ENCODE assay signal across 21 cellular contexts in the genomic region with DNA sequence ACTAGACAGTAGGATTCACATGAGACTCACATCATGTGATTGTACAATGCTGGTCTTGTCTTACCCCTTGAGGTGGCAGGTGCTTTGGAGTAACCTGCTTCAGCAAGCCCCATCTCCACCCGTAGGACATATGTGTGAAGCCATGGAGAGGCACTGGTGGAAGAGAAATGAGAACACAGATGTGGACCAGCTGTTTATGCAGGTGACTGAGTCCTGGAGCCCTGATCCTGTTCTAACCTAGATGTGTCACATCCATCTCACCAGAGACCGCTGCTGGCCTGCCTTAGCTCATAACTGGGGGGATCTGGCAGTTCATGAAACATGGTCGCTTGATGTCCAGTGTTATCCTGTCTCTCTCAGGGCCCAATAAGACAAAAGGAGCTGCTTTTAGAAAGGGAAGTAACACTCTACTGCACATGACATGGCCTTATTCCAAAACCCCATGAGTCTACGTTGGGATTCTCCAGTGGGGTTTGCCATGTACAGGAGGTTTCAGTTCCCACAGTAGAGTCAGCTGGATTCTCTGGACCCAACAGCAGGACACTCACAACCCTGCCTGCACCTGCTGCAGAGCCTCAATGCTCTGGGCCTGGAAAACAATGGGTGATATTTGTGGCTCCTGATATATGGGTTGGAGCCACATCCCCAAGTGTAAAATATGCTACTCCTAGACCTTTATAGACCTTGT.
DNase-seq lines count a peak whose midpoint lies in the region; ATAC-seq and TF ChIP-seq lines count a peak whose summit lies in the region.
"Had no signal": no experiment of that assay in that cellular context is flagged by ENCODE, and none has a peak within 500 bp of the region (broad histone marks: within the 10 kb centered on the region; RNA-seq: fewer than 3 reads in every experiment).

No MANE protein-coding gene starts in this region.

- TF ChIP-seq CTCF in PC-3 (conservative IDR thresholded peaks at IDR 0.05; ENCODE audit: low read depth, low read length) (no peak), vagina (IDR thresholded peaks at IDR 0.05) (no peak), Caco-2 (IDR thresholded peaks at IDR 0.05; ENCODE audit: insufficient read depth in 1 of 2, low read depth in 1 of 2, low read length in 1 of 2, severe bottlenecking in 1 of 2, unreplicated experiment in 1 of 2) (no peak), gastrocnemius medialis (IDR thresholded peaks at IDR 0.05 in 4 of 5, conservative IDR thresholded peaks at IDR 0.05 in 1 of 5) (no peak)

- no peaks in the 10 kb centered on the region for H3K4me1 Mint-ChIP-seq in Caco-2 (ENCODE audit: low read depth, unreplicated experiment)
- peaks cover 13% of the 10 kb centered on the region for H3K4me1 Mint-ChIP-seq in stimulated activated effector memory CD8-positive, alpha-beta T cell treated with anti-CD3 and anti-CD28 coated beads, Interleukin-12 subunit alpha, Interleukin-12 subunit beta, amount 100 ng/mL, for 72 hours

- no peaks in the 10 kb centered on the region for H3K9me3 ChIP-seq in PC-3 (ENCODE audit: low read length)
- H3K9me3 ChIP-seq in vagina, result no peaks in the 10 kb centered on the region
- no peaks in the 10 kb centered on the region for H3K9me3 ChIP-seq in Caco-2
- H3K9me3 ChIP-seq in gastrocnemius medialis, result no peaks in the 10 kb centered on the region
- H3K9me3 ChIP-seq: MG63 had no signal

- in situ Hi-C loops in gastrocnemius medialis (cut with MboI; ENCODE audit: low sequenced_read_pairs in 4 of 4), result no loop called here

- H3K27ac ChIP-seq in PC-3 (ENCODE audit: low read length) (peak overlapping the region; percentile 77), vagina (no peak overlapping the region), gastrocnemius medialis (no peak overlapping the region)
- H3K27ac ChIP-seq: GM23248, SK-N-MC had no signal

- intact Hi-C loops in cardiac septum (cut with DNase I) (loop anchor here (10.0 kb wide), 1 partner anchor 58 kb away; no protein-coding TSS in a partner anchor), left ventricle myocardium superior (cut with micrococcal nuclease) (loop anchor here (5.0 kb wide), 1 partner anchor 61 kb away; no protein-coding TSS in a partner anchor), PC-3 (cut with micrococcal nuclease) (no loop called here), vagina (cut with DNase I) (no loop called here), Caco-2 (cut with micrococcal nuclease; ENCODE audit: unreplicated experiment) (no loop called here), gastrocnemius medialis (cut with DNase I; ENCODE audit: low total_unique reads) (loop anchor here (2.0 kb wide), 1 partner anchor 58 kb away; no protein-coding TSS in a partner anchor)

- no peak for ATAC-seq in left ventricle myocardium superior
- ATAC-seq in PC-3, result no peak
- ATAC-seq in stimulated activated effector memory CD8-positive, alpha-beta T cell treated with anti-CD3 and anti-CD28 coated beads, Interleukin-12 subunit alpha, Interleukin-12 subunit beta, amount 100 ng/mL, for 72 hours, result no peak
- no peak for ATAC-seq in gastrocnemius medialis

- peak; percentile 43 for DNase-seq in cardiac septum (ENCODE audit: low spot score)
- DNase-seq in left ventricle myocardium superior, result no peak
- DNase-seq in PC-3, result no peak
- peak; percentile 30 for DNase-seq in ecto neural progenitor cell (ENCODE audit: low spot score)
- DNase-seq in vagina (ENCODE audit: extremely low spot score in 2 of 2), result peak; percentile 49 to 70
- DNase-seq in Caco-2, result no peak
- DNase-seq in stimulated activated effector memory CD8-positive, alpha-beta T cell treated with anti-CD3 and anti-CD28 coated beads, Interleukin-12 subunit alpha, Interleukin-12 subunit beta, amount 100 ng/mL, for 72 hours (ENCODE audit: low spot score in 2 of 2), result no peak
- no peak for DNase-seq in gastrocnemius medialis
- DNase-seq: CD8-positive, alpha-beta memory T cell; DMS79; GM23248; HCEC 1CT; Kasumi-1; MG63; NCI-H1092 treated with DMSO at 0.1 percent for 48 hours; NCI-H146; NCI-H2029 treated with DMSO at 0.1 percent for 48 hours; NCI-H2171 treated with DMSO at 0.1 percent for 48 hours; SHP77 had no signal

- no peaks in the 10 kb centered on the region for H3K36me3 Mint-ChIP-seq in Caco-2 (ENCODE audit: insufficient read depth, unreplicated experiment)
- H3K36me3 Mint-ChIP-seq in stimulated activated effector memory CD8-positive, alpha-beta T cell treated with anti-CD3 and anti-CD28 coated beads, Interleukin-12 subunit alpha, Interleukin-12 subunit beta, amount 100 ng/mL, for 72 hours, result no peaks in the 10 kb centered on the region
- H3K36me3 Mint-ChIP-seq: CD8-positive, alpha-beta memory T cell; IgD-negative memory B cell had no signal

- H3K4me3 Mint-ChIP-seq in Caco-2 (ENCODE audit: unreplicated experiment), result no peak overlapping the region
- no peak overlapping the region for H3K4me3 Mint-ChIP-seq in stimulated activated effector memory CD8-positive, alpha-beta T cell treated with anti-CD3 and anti-CD28 coated beads, Interleukin-12 subunit alpha, Interleukin-12 subunit beta, amount 100 ng/mL, for 72 hours
- H3K4me3 Mint-ChIP-seq: CD8-positive, alpha-beta memory T cell; IgD-negative memory B cell had no signal

- H3K4me2 ChIP-seq in PC-3 (ENCODE audit: low read length), result no peak overlapping the region

- H3K4me3 ChIP-seq in PC-3 (ENCODE audit: low read length) (no peak overlapping the region), vagina (no peak overlapping the region), Caco-2 (ENCODE audit: low read depth, low read length) (no peak overlapping the region), gastrocnemius medialis (no peak overlapping the region)
- H3K4me3 ChIP-seq: GM23248, MG63, SK-N-MC had no signal

- no peak overlapping the region for H2AFZ ChIP-seq in PC-3 (ENCODE audit: low read length)
- H2AFZ ChIP-seq: GM23248 had no signal

- CTCF ChIA-PET in PC-3 (lab: Charles Lee), result no interaction called here
- CTCF ChIA-PET in Caco-2 (lab: Charles Lee), result interaction anchor here (0.6 kb wide), 1 partner anchor 426 kb away, joined by 3 read pairs; no protein-coding TSS in a partner anchor

- no peaks in the 10 kb centered on the region for H3F3A ChIP-seq in PC-3 (ENCODE audit: low read length, unreplicated experiment)

- no peaks in the 10 kb centered on the region for H3K9me3 Mint-ChIP-seq in Caco-2 (ENCODE audit: unreplicated experiment)
- no peaks in the 10 kb centered on the region for H3K9me3 Mint-ChIP-seq in stimulated activated effector memory CD8-positive, alpha-beta T cell treated with anti-CD3 and anti-CD28 coated beads, Interleukin-12 subunit alpha, Interleukin-12 subunit beta, amount 100 ng/mL, for 72 hours
- H3K9me3 Mint-ChIP-seq: CD8-positive, alpha-beta memory T cell; IgD-negative memory B cell had no signal

- H3K27me3 ChIP-seq in PC-3 (ENCODE audit: low read length) (no peaks in the 10 kb centered on the region), vagina (no peaks in the 10 kb centered on the region), Caco-2 (replicated peaks; ENCODE audit: control insufficient read depth, insufficient read depth, low read length) (no peaks in the 10 kb centered on the region), gastrocnemius medialis (no peaks in the 10 kb centered on the region)
- H3K27me3 ChIP-seq: MG63 had no signal

- H3K4me1 ChIP-seq in PC-3 (ENCODE audit: insufficient read depth, low read length) (peaks cover 49% of the 10 kb centered on the region), vagina (no peaks in the 10 kb centered on the region), Caco-2 (peaks cover 5% of the 10 kb centered on the region; the same call in 1 of the 2 replicates), gastrocnemius medialis (no peaks in the 10 kb centered on the region)

- no peaks in the 10 kb centered on the region for H3K79me2 ChIP-seq in PC-3 (ENCODE audit: low read length)

- no peaks in the 10 kb centered on the region for H4K20me1 ChIP-seq in PC-3 (ENCODE audit: low read length)

- POLR2A ChIA-PET in PC-3 (lab: Charles Lee; ENCODE audit: unreplicated experiment), result no interaction called here
- POLR2A ChIA-PET in Caco-2 (lab: Charles Lee), result no interaction called here

- TF ChIP-seq POLR2A in vagina (IDR thresholded peaks at IDR 0.05), result no peak
- no peak for TF ChIP-seq POLR2A in gastrocnemius medialis (IDR thresholded peaks at IDR 0.05)

- no peaks in the 10 kb centered on the region for H3K27me3 Mint-ChIP-seq in Caco-2 (ENCODE audit: insufficient read depth, unreplicated experiment)

- H3K27ac Mint-ChIP-seq in Caco-2 (ENCODE audit: unreplicated experiment), result no peak overlapping the region
- no peak overlapping the region for H3K27ac Mint-ChIP-seq in stimulated activated effector memory CD8-positive, alpha-beta T cell treated with anti-CD3 and anti-CD28 coated beads, Interleukin-12 subunit alpha, Interleukin-12 subunit beta, amount 100 ng/mL, for 72 hours

- no peaks in the 10 kb centered on the region for H3K36me3 ChIP-seq in PC-3 (ENCODE audit: low read depth, low read length)
- H3K36me3 ChIP-seq in vagina, result no peaks in the 10 kb centered on the region
- H3K36me3 ChIP-seq in Caco-2 (ENCODE audit: control insufficient read depth, insufficient read depth, low read length), result no peaks in the 10 kb centered on the region
- H3K36me3 ChIP-seq in gastrocnemius medialis, result no peaks in the 10 kb centered on the region
- H3K36me3 ChIP-seq: MG63 had no signal

- H3K9ac ChIP-seq in PC-3 (ENCODE audit: low read length), result no peak overlapping the region
- H3K9ac ChIP-seq: GM23248 had no signal

- BruUV-seq in PC-3 (replicated peaks; lab: Mats Ljungman, UMichigan) (no TSS peak), Caco-2 (replicated peaks; lab: Mats Ljungman, UMichigan) (no TSS peak)

- H3K9me2 ChIP-seq in PC-3 (replicated peaks; ENCODE audit: low read length), result no peaks in the 10 kb centered on the region

Comparison
In these comparisons a context has a peak if more than half of its experiments do, and no peak if none do; other contexts are left out.
1. DNase-seq: peak in cardiac septum (single experiment), ecto neural progenitor cell (single experiment) and vagina (2 of 2); none in left ventricle myocardium superior (single experiment), PC-3 (single experiment), Caco-2 (0 of 2), stimulated activated effector memory CD8-positive, alpha-beta T cell treated with anti-CD3 and anti-CD28 coated beads, Interleukin-12 subunit alpha, Interleukin-12 subunit beta, amount 100 ng/mL, for 72 hours (0 of 2) and gastrocnemius medialis (0 of 2).
2. intact Hi-C loops: an anchor here in cardiac septum (10.0 kb wide), left ventricle myocardium superior (5.0 kb wide) and gastrocnemius medialis (2.0 kb wide); none called in PC-3, vagina and Caco-2.